ENCODE assay signal across 22 cellular contexts in genomic region chr9:25224309-25224708, GRCh38.
DNase-seq lines count a peak whose midpoint lies in the region; TF ChIP-seq lines count a peak whose summit lies in the region.
"Had no signal": no experiment of that assay in that cellular context is flagged by ENCODE, and none has a peak within 500 bp of the region (broad histone marks: within the 10 kb centered on the region; RNA-seq: fewer than 3 reads in every experiment).

No MANE protein-coding gene starts in this region.

- no peak overlapping the region for H3K27ac Mint-ChIP-seq in type B pancreatic cell

- no peaks in the 10 kb centered on the region for H3K27me3 Mint-ChIP-seq in type B pancreatic cell

- no peak overlapping the region for H3K4me3 Mint-ChIP-seq in type B pancreatic cell

- H3K9me3 Mint-ChIP-seq in type B pancreatic cell: no peaks in the 10 kb centered on the region

- DNase-seq in DMS53 (lab: John Stamatoyannopoulos, UW) (peak; percentile 20), DMS53 treated with DMSO at 0.1 percent for 48 hours (lab: John Stamatoyannopoulos, UW; ENCODE audit: unreplicated experiment) (no peak), NAMALWA (ENCODE audit: low spot score) (peak; percentile 2), epithelial cell of proximal tubule (ENCODE audit: low read depth) (no peak), type B pancreatic cell (ENCODE audit: extremely low spot score, unreplicated experiment) (no peak), putamen (ENCODE audit: low spot score) (no peak), HCEC 1CT (no peak), anterior cingulate cortex (lab: John Stamatoyannopoulos, UW) (no peak)
- DNase-seq: 8988T; ACHN; Calu3; GOT3; Karpas-422; NCI-H1092 treated with DMSO at 0.1 percent for 48 hours; NCI-H1436; NCI-H187; NCI-H2081 treated with DMSO at 0.1 percent for 48 hours; NCI-H524; NCI-H82; NK-92 treated with Interleukin-12 subunit alpha and Interleukin-12 subunit beta, amount 100 ng/mL, for 24 hours; PC-3; SJCRH30 had no signal

- H3K4me1 Mint-ChIP-seq in type B pancreatic cell (ENCODE audit: unreplicated experiment): no peaks in the 10 kb centered on the region

- TF ChIP-seq CTCF in epithelial cell of proximal tubule (conservative IDR thresholded peaks at IDR 0.05; ENCODE audit: low read depth, low read length) (peak; percentile 29), type B pancreatic cell (conservative IDR thresholded peaks at IDR 0.05) (peak; percentile 51)

- H3K4me3 ChIP-seq in epithelial cell of proximal tubule (ENCODE audit: low read depth, low read length): no peak overlapping the region
- H3K4me3 ChIP-seq: SJCRH30 had no signal

- H3K36me3 Mint-ChIP-seq in type B pancreatic cell: no peaks in the 10 kb centered on the region

Comparison
In these comparisons a context has a peak if more than half of its experiments do, and no peak if none do; other contexts are left out.
1. DNase-seq: peak in DMS53 (single experiment) and NAMALWA (single experiment); none in DMS53 treated with DMSO at 0.1 percent for 48 hours (single experiment), epithelial cell of proximal tubule (single experiment), type B pancreatic cell (single experiment), putamen (single experiment), HCEC 1CT (single experiment) and anterior cingulate cortex (0 of 58).